8 cellular contexts compared by ENCODE assay signal in the genomic region with DNA sequence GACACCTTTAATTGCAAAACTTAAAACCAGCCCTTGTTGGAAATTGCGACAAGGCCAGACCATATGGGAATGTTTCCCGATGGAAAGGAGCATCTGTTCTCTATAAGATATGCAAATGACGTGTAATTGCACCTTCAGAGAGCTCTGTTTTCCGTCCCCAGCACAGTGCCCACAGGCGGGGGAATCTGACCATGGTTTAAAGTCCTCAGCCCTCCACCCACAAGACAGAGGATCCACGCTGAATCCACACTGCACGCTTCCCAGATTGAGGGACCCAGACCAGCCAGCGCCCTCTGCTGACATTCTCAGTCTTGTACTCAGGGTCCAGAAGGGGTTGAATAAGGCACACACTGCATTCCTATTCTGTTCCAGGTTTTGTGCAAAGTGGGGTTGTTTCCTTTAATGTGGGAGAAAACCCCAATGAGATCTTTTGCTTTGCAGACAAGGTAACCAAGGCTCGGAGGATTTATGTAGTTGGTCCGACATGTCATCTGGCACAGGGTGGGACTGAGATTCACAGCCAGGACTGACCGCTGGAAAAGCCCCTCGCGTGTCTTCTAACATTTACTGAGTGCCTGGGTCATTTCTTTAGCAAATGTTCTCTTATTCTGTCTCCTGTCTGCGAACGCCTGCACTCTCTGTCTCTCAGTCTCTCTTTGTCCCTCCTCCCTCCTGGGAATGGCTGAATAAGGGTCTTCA. TPM values are rescaled to one million over a fixed set of nuclear protein-coding genes. Genes with fewer than 3 reads are reported as not detected.
DNase-seq lines count a peak whose midpoint lies in the region; ATAC-seq and TF ChIP-seq lines count a peak whose summit lies in the region.

No MANE protein-coding gene starts in this region.

- peaks cover 36% of the 10 kb centered on the region for H3K4me1 Mint-ChIP-seq in glutamatergic neuron (ENCODE audit: low read depth, unreplicated experiment)

- H3K27ac Mint-ChIP-seq in glutamatergic neuron (ENCODE audit: unreplicated experiment), result peak overlapping the region; percentile 89

- DNase-seq in NCI-H2081 (lab: John Stamatoyannopoulos, UW) (peak; percentile 14 to 34), NCI-H2081 treated with DMSO at 0.1 percent for 48 hours (lab: John Stamatoyannopoulos, UW) (no peak), NCI-H226 (peak; percentile 19), glutamatergic neuron (peak; percentile 82), posterior cingulate gyrus (peak; percentile 39 to 95 (median 72)), cerebellar nuclear complex (lab: John Stamatoyannopoulos, UW) (no peak)
- DNase-seq in activated naive CD4-positive, alpha-beta T cell treated with anti-CD3 and anti-CD28 coated beads, Interleukin-2, amount 50 U/mL, for 16 hours, result peak; percentile 22

- peaks cover 17% of the 10 kb centered on the region for H3K27me3 Mint-ChIP-seq in glutamatergic neuron (ENCODE audit: unreplicated experiment)

- intact Hi-C loops in posterior cingulate gyrus (cut with DNase I), result loop anchor here (1.0 to 5.0 kb wide), 3 partner anchors 37 to 101 kb away; a partner anchor contains a TSS

- peaks cover 16% of the 10 kb centered on the region for H3K9me3 Mint-ChIP-seq in glutamatergic neuron (ENCODE audit: unreplicated experiment)

- TF ChIP-seq CTCF in glutamatergic neuron (IDR thresholded peaks at IDR 0.05; ENCODE audit: partially characterized antibody, unreplicated experiment), result peak; percentile 39

- H3K36me3 Mint-ChIP-seq in glutamatergic neuron (ENCODE audit: unreplicated experiment), result no peaks in the 10 kb centered on the region

- ATAC-seq in GM21390 (IDR thresholded peaks at IDR 0.05; ENCODE audit: unreplicated experiment), result no peak

- peak overlapping the region; percentile 59 for H3K4me3 Mint-ChIP-seq in glutamatergic neuron (ENCODE audit: unreplicated experiment)

RNA-seq across cellular contexts. Expression of a gene that starts 36.8 kb away (rescaled TPM):
- 45.1 TPM for total RNA-seq in glutamatergic neuron (ENCODE audit: unreplicated experiment)

Comparison
In these comparisons a context has a peak if more than half of its experiments do, and no peak if none do; other contexts are left out.
1. DNase-seq: peak in NCI-H2081 (2 of 2), NCI-H226 (single experiment), activated naive CD4-positive, alpha-beta T cell treated with anti-CD3 and anti-CD28 coated beads, Interleukin-2, amount 50 U/mL, for 16 hours (single experiment), glutamatergic neuron (single experiment) and posterior cingulate gyrus (10 of 10); none in NCI-H2081 treated with DMSO at 0.1 percent for 48 hours (single experiment) and cerebellar nuclear complex (0 of 2).